Comparison of ENCODE assay signal across 8 cellular contexts in genomic region chr22:29994027-29994715, GRCh38.
A peak's percentile ranks its signal among the peaks of the same experiment; 100 is the strongest.
DNase-seq lines count a peak whose midpoint lies in the region; ATAC-seq and TF ChIP-seq lines count a peak whose summit lies in the region.

No MANE protein-coding gene starts in this region.

- peak; percentile 52 for TF ChIP-seq CTCF in epithelial cell of esophagus (IDR thresholded peaks at IDR 0.05; ENCODE audit: insufficient read depth, low read depth, low read length, missing control alignments)
- TF ChIP-seq CTCF in GM10266 (IDR thresholded peaks at IDR 0.05; ENCODE audit: control insufficient read depth, insufficient read depth, low read depth, missing control alignments): no peak

- H3K4me3 ChIP-seq in epithelial cell of esophagus (ENCODE audit: low read length) (no peak overlapping the region), skeletal muscle satellite cell (ENCODE audit: low read length) (no peak overlapping the region)

- peak overlapping the region; percentile 36 for H3K4me2 ChIP-seq in skeletal muscle satellite cell (ENCODE audit: low read length)

- H3K27me3 ChIP-seq in skeletal muscle satellite cell (ENCODE audit: control insufficient read depth, insufficient read depth, low read length): no peaks in the 10 kb centered on the region

- H3K9ac ChIP-seq in skeletal muscle satellite cell (ENCODE audit: low read depth, low read length): peak overlapping the region; percentile 19

- intact Hi-C loops in sciatic nerve (cut with DNase I): no loop called here

- no peak for ATAC-seq in sciatic nerve

- no peaks in the 10 kb centered on the region for H3K9me3 ChIP-seq in skeletal muscle satellite cell (replicated peaks; ENCODE audit: low read length)

- DNase-seq in NOMO-1 (lab: John Stamatoyannopoulos, UW; ENCODE audit: unreplicated experiment in 2 of 2) (peak; percentile 4 to 70), NOMO-1 treated with dmso at 0.1 percent for 144 hours (lab: John Stamatoyannopoulos, UW; ENCODE audit: unreplicated experiment) (no peak), NCI-H226 (peak; percentile 53), epithelial cell of esophagus (ENCODE audit: low read depth) (peak; percentile 93), sciatic nerve (ENCODE audit: low spot score) (no peak), DMS114 treated with DMSO at 0.1 percent for 48 hours (lab: John Stamatoyannopoulos, UW; ENCODE audit: unreplicated experiment) (no peak), GM10266 (ENCODE audit: extremely low spot score) (no peak)

- H3K4me1 ChIP-seq in skeletal muscle satellite cell (ENCODE audit: control insufficient read depth, insufficient read depth, low read length): peaks cover 30% of the 10 kb centered on the region

- peaks cover 7% of the 10 kb centered on the region for H3K36me3 ChIP-seq in skeletal muscle satellite cell (ENCODE audit: insufficient read depth, low read length)

Comparison
In these comparisons a context has a peak if more than half of its experiments do, and no peak if none do; other contexts are left out.
1. DNase-seq: peak in NOMO-1 (2 of 2), NCI-H226 (single experiment) and epithelial cell of esophagus (single experiment); none in NOMO-1 treated with dmso at 0.1 percent for 144 hours (single experiment), sciatic nerve (single experiment), DMS114 treated with DMSO at 0.1 percent for 48 hours (single experiment) and GM10266 (single experiment).